Comparison of ENCODE assay signal across 15 cellular contexts in genomic region chr18:2901405-2901989, GRCh38. TPM values are rescaled to one million over a fixed set of nuclear protein-coding genes. Genes with fewer than 3 reads are reported as not detected.
DNase-seq lines count a peak whose midpoint lies in the region; ATAC-seq, FAIRE-seq and TF ChIP-seq lines count a peak whose summit lies in the region.
"Had no signal": no experiment of that assay in that cellular context is flagged by ENCODE, and none has a peak within 500 bp of the region (broad histone marks: within the 10 kb centered on the region; RNA-seq: fewer than 3 reads in every experiment).

No MANE protein-coding gene starts in this region.

- no peak for ATAC-seq in GM21529 (IDR thresholded peaks at IDR 0.05; ENCODE audit: unreplicated experiment)
- no peak for ATAC-seq in effector memory CD8-positive, alpha-beta T cell (replicated peaks)
- ATAC-seq: stimulated activated naive CD8-positive, alpha-beta T cell treated with anti-CD3 and anti-CD28 coated beads, Interleukin-15, amount 100 ng/mL, for 72 hours had no signal

- H3K9me3 ChIP-seq in BLaER1 (no peaks in the 10 kb centered on the region), astrocyte (ENCODE audit: insufficient read depth, low read depth, low read length) (no peaks in the 10 kb centered on the region), cardiac muscle cell (ENCODE audit: low read depth) (no peaks in the 10 kb centered on the region), esophagus squamous epithelium (no peaks in the 10 kb centered on the region)
- H3K9me3 ChIP-seq: Peyer's patch had no signal

- TF ChIP-seq POLR2A in esophagus squamous epithelium (IDR thresholded peaks at IDR 0.05): no peak

- H4K20me1 ChIP-seq in BLaER1: no peaks in the 10 kb centered on the region
- H4K20me1 ChIP-seq in astrocyte (ENCODE audit: insufficient read depth, low read length): no peaks in the 10 kb centered on the region

- intact Hi-C loops in posterior vena cava (cut with DNase I): loop anchor here in 1 of 2 donors (10.0 kb wide), 1 partner anchor 137 kb away; no protein-coding TSS in a partner anchor
- intact Hi-C loops in esophagus squamous epithelium (cut with DNase I): no loop called here

- peaks cover 11% of the 10 kb centered on the region for H3K4me1 Mint-ChIP-seq in astrocyte (ENCODE audit: low read depth, unreplicated experiment)
- peaks cover 4 to 9% of the 10 kb centered on the region in 2 donors for H3K4me1 Mint-ChIP-seq in effector memory CD8-positive, alpha-beta T cell (ENCODE audit: low read depth in 2 of 2)

- H3K9ac ChIP-seq in BLaER1: no peak overlapping the region
- H3K9ac ChIP-seq in astrocyte (ENCODE audit: low read length): no peak overlapping the region

- FAIRE-seq in astrocyte (lab: Jason Lieb, UNC): peak; percentile 58

- H3K27me3 ChIP-seq in BLaER1: peaks cover 20% of the 10 kb centered on the region
- no peaks in the 10 kb centered on the region for H3K27me3 ChIP-seq in astrocyte (ENCODE audit: insufficient read depth, low read length)
- H3K27me3 ChIP-seq in cardiac muscle cell: no peaks in the 10 kb centered on the region
- H3K27me3 ChIP-seq in esophagus squamous epithelium: peaks cover 0 to 18% (median 0%) of the 10 kb centered on the region in 4 donors
- H3K27me3 ChIP-seq: Peyer's patch had no signal

- TF ChIP-seq CTCF in astrocyte (IDR thresholded peaks at IDR 0.05; ENCODE audit: insufficient read depth, low read depth, low read length) (no peak), cardiac muscle cell (IDR thresholded peaks at IDR 0.05; ENCODE audit: low read depth, low read length) (no peak), esophagus squamous epithelium (IDR thresholded peaks at IDR 0.05) (no peak)

- peaks cover 7% of the 10 kb centered on the region for H3K27me3 Mint-ChIP-seq in astrocyte (ENCODE audit: low read depth, unreplicated experiment)
- no peaks in the 10 kb centered on the region for H3K27me3 Mint-ChIP-seq in effector memory CD8-positive, alpha-beta T cell
- H3K27me3 Mint-ChIP-seq: activated naive CD8-positive, alpha-beta T cell treated with anti-CD3 and anti-CD28 coated beads, Interleukin-2, amount 10 ng/mL, durations not matched to agents 7 days and 5 days; CD4-positive, alpha-beta T cell; stimulated activated naive CD8-positive, alpha-beta T cell treated with anti-CD3 and anti-CD28 coated beads, Interleukin-15, amount 100 ng/mL, for 72 hours had no signal

- H2AFZ ChIP-seq in astrocyte (ENCODE audit: low read depth, low read length): no peak overlapping the region

- WGBS in esophagus squamous epithelium, 2 donors: 62 to 73% methylated on average over 8 to 9 of the region's 14 CpGs

- peak overlapping the region; percentile 72 for H3K4me2 ChIP-seq in BLaER1
- no peak overlapping the region for H3K4me2 ChIP-seq in astrocyte (ENCODE audit: low read length)
- H3K4me2 ChIP-seq: smooth muscle cell had no signal

- H3K4me1 ChIP-seq in BLaER1: peaks cover 59% of the 10 kb centered on the region
- peaks cover 17% of the 10 kb centered on the region for H3K4me1 ChIP-seq in astrocyte (ENCODE audit: insufficient read depth, low read length)
- peaks cover 58% of the 10 kb centered on the region for H3K4me1 ChIP-seq in cardiac muscle cell (ENCODE audit: low read depth)
- H3K4me1 ChIP-seq in esophagus squamous epithelium: peaks cover 8 to 49% (median 14%) of the 10 kb centered on the region in 3 donors
- H3K4me1 ChIP-seq: Peyer's patch had no signal

- H3K27ac Mint-ChIP-seq in astrocyte (ENCODE audit: unreplicated experiment): no peak overlapping the region
- no peak overlapping the region for H3K27ac Mint-ChIP-seq in effector memory CD8-positive, alpha-beta T cell
- H3K27ac Mint-ChIP-seq: activated naive CD8-positive, alpha-beta T cell treated with anti-CD3 and anti-CD28 coated beads, Interleukin-2, amount 10 ng/mL, durations not matched to agents 7 days and 5 days; CD4-positive, alpha-beta T cell; stimulated activated naive CD8-positive, alpha-beta T cell treated with anti-CD3 and anti-CD28 coated beads, Interleukin-15, amount 100 ng/mL, for 72 hours had no signal

- no peak overlapping the region for H3K27ac ChIP-seq in BLaER1
- H3K27ac ChIP-seq in astrocyte (ENCODE audit: low read depth, low read length): no peak overlapping the region
- H3K27ac ChIP-seq in cardiac muscle cell: peak overlapping the region; percentile 83
- H3K27ac ChIP-seq in esophagus squamous epithelium: peak overlapping the region in 2 of 4 donors; percentile 10 to 42
- H3K27ac ChIP-seq: Peyer's patch had no signal

- no peak overlapping the region for H3K4me3 ChIP-seq in BLaER1
- H3K4me3 ChIP-seq in astrocyte (ENCODE audit: insufficient read depth, low read depth, low read length): no peak overlapping the region
- H3K4me3 ChIP-seq in cardiac muscle cell: no peak overlapping the region
- no peak overlapping the region for H3K4me3 ChIP-seq in esophagus squamous epithelium
- H3K4me3 ChIP-seq: Peyer's patch, smooth muscle cell had no signal

- DNase-seq in astrocyte (ENCODE audit: low read depth): no peak
- no peak for DNase-seq in cardiac muscle cell (ENCODE audit: low read depth in 1 of 2, low spot score in 1 of 2)
- DNase-seq in posterior vena cava (ENCODE audit: low spot score): peak; percentile 87
- DNase-seq in RKO (ENCODE audit: low spot score): no peak
- no peak for DNase-seq in effector memory CD8-positive, alpha-beta T cell
- no peak for DNase-seq in esophagus squamous epithelium (lab: John Stamatoyannopoulos, UW)
- DNase-seq: activated naive CD8-positive, alpha-beta T cell treated with anti-CD3 and anti-CD28 coated beads, Interleukin-2, amount 10 ng/mL, durations not matched to agents 7 days and 5 days; CD4-positive, alpha-beta T cell; mammary epithelial cell; NCI-H2029; stimulated activated naive CD8-positive, alpha-beta T cell treated with anti-CD3 and anti-CD28 coated beads, Interleukin-15, amount 100 ng/mL, for 72 hours had no signal

- H3K36me3 Mint-ChIP-seq in astrocyte (ENCODE audit: low read depth, unreplicated experiment): no peaks in the 10 kb centered on the region
- H3K36me3 Mint-ChIP-seq in effector memory CD8-positive, alpha-beta T cell (ENCODE audit: insufficient read depth): peaks cover 2% of the 10 kb centered on the region
- H3K36me3 Mint-ChIP-seq: activated naive CD8-positive, alpha-beta T cell treated with anti-CD3 and anti-CD28 coated beads, Interleukin-2, amount 10 ng/mL, durations not matched to agents 7 days and 5 days had no signal

- no peak overlapping the region for H3K4me3 Mint-ChIP-seq in astrocyte (ENCODE audit: unreplicated experiment)
- no peak overlapping the region for H3K4me3 Mint-ChIP-seq in effector memory CD8-positive, alpha-beta T cell
- H3K4me3 Mint-ChIP-seq: activated naive CD8-positive, alpha-beta T cell treated with anti-CD3 and anti-CD28 coated beads, Interleukin-2, amount 10 ng/mL, durations not matched to agents 7 days and 5 days; CD4-positive, alpha-beta T cell; stimulated activated naive CD8-positive, alpha-beta T cell treated with anti-CD3 and anti-CD28 coated beads, Interleukin-15, amount 100 ng/mL, for 72 hours had no signal

- H3K79me2 ChIP-seq in astrocyte (ENCODE audit: insufficient read depth, low read length): peaks cover 2% of the 10 kb centered on the region

- no peaks in the 10 kb centered on the region for H3K36me3 ChIP-seq in BLaER1
- H3K36me3 ChIP-seq in astrocyte (ENCODE audit: insufficient read depth, low read length): no peaks in the 10 kb centered on the region
- H3K36me3 ChIP-seq in cardiac muscle cell: no peaks in the 10 kb centered on the region
- H3K36me3 ChIP-seq in esophagus squamous epithelium: no peaks in the 10 kb centered on the region
- H3K36me3 ChIP-seq: Peyer's patch had no signal

- peaks cover 3% of the 10 kb centered on the region for H3K9me3 Mint-ChIP-seq in astrocyte (ENCODE audit: unreplicated experiment)
- H3K9me3 Mint-ChIP-seq in effector memory CD8-positive, alpha-beta T cell: no peaks in the 10 kb centered on the region
- H3K9me3 Mint-ChIP-seq: activated naive CD8-positive, alpha-beta T cell treated with anti-CD3 and anti-CD28 coated beads, Interleukin-2, amount 10 ng/mL, durations not matched to agents 7 days and 5 days; CD4-positive, alpha-beta T cell; stimulated activated naive CD8-positive, alpha-beta T cell treated with anti-CD3 and anti-CD28 coated beads, Interleukin-15, amount 100 ng/mL, for 72 hours had no signal

RNA-seq across cellular contexts. Expression of gene EMILIN2, which starts 54.7 kb away (rescaled TPM):
- total RNA-seq in astrocyte (29.6 and 33.4 TPM in 2 replicates), cardiac muscle cell (75.9 and 134 TPM in 2 replicates), posterior vena cava (10 to 100 TPM; 21.0 to 32.4 TPM), esophagus squamous epithelium (10 to 100 TPM in 1 of 4 donors, 1 to 10 TPM in 3; 3.2 to 11.1 (median 5.5) TPM)
- polyA plus RNA-seq in cardiac muscle cell: 96.8 and 116 TPM in 2 replicates
